Comparison of ENCODE assay signal across 8 cellular contexts in the genomic region with DNA sequence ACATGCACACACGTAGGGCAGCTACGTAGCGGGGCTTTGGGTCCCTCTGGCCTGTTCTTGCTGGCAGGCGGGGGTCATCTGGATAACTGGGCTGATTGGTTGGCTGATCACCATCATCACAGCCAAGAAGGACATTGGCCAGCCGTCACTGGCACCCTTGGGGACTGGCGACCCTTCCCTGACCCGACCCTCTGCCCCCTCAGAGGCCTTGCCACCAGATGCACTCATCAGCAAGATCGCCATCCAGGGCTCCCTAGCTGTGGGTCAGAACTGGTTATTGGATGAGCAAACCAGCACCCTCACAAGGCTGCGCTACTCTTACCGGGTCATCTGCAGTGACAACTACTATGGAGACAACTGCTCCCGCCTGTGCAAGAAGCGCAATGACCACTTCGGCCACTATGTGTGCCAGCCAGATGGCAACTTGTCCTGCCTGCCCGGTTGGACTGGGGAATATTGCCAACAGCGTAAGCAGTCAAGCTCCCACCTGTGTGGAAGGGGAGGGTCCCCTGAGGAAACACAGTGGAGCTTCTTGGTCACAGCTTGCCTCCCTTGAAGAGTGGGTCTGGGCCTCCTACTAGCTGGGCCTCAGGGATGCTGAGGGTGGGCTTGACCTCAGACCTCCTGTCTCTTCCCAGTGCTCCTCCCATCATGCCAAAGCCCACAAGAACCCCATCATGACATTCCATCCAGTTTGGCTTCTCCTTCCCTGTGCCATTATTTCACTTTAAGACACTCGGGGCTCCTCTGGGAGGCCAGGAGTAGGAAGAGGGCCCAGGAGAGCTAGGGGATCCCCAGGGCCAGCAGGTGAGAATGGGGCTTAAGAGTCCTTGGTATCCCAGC. TPM values are rescaled to one million over a fixed set of nuclear protein-coding genes. Genes with fewer than 3 reads are reported as not detected.
DNase-seq lines count a peak whose midpoint lies in the region; ATAC-seq, FAIRE-seq and TF ChIP-seq lines count a peak whose summit lies in the region.

No MANE protein-coding gene starts in this region.

- H3K27ac Mint-ChIP-seq in neural crest cell (ENCODE audit: unreplicated experiment), result no peak overlapping the region

- peak overlapping the region; percentile 90 for H2AK9ac ChIP-seq in IMR-90 (replicated peaks; ENCODE audit: low read depth, low read length, poor library complexity)

- 0 out of 3 replicates have a peak overlapping the region, but pooled peaks have one; percentile 67 for H2BK15ac ChIP-seq in IMR-90 (ENCODE audit: low read depth, low read length)

- peak overlapping the region; percentile 76 for H3K4ac ChIP-seq in IMR-90 (ENCODE audit: low read depth, low read length)

- ATAC-seq in IMR-90 (ENCODE audit: low read depth), result no peak

- in situ Hi-C loops in IMR-90 (cut with MboI; ENCODE audit: low sequenced_read_pairs), result no loop called here

- H3K14ac ChIP-seq in IMR-90 (replicated peaks; ENCODE audit: low read depth, low read length), result peak overlapping the region; percentile 78

- H3K18ac ChIP-seq in IMR-90 (ENCODE audit: low read depth, low read length), result no peak overlapping the region

- H3K4me3 Mint-ChIP-seq in neural crest cell, result peak overlapping the region; percentile 84

- CTCF ChIA-PET in BJ (lab: Yijun Ruan, JAX) (interaction anchor here (0.9 to 7.1 kb wide), 9 partner anchors 9 to 91 kb away, joined by 3 to 89 read pairs (median 18); no protein-coding TSS in a partner anchor), IMR-90 (lab: Yijun Ruan, JAX) (interaction anchor here (0.7 to 1.6 kb wide), 6 partner anchors 10 to 254 kb away, joined by 3 to 12 read pairs (median 4); no protein-coding TSS in a partner anchor), endothelial cell of umbilical vein (lab: Charles Lee) (interaction anchor here (0.6 to 12.4 kb wide), 17 partner anchors 10 to 254 kb away, joined by 3 to 260 read pairs (median 5); a partner anchor contains a TSS), A673 (lab: Charles Lee) (interaction anchor here (0.7 kb wide), 1 partner anchor 10 kb away, joined by 4 read pairs; no protein-coding TSS in a partner anchor)

- H3K4me3 ChIP-seq in BJ (ENCODE audit: low read depth, low read length) (peak overlapping the region; percentile 51; the same call in 1 of the 2 replicates), IMR-90 (ENCODE audit: insufficient read depth, low read depth, low read length) (peak overlapping the region; percentile 85; the same call in 1 of the 2 replicates), endothelial cell of umbilical vein (replicated peaks in 1 of 3; ENCODE audit: insufficient read depth in 1 of 3, low read depth in 1 of 3, low read length in 3 of 3) (peak overlapping the region in 2 of 3 experiments; percentile 56 to 89), A673 (ENCODE audit: low read depth, low read length, poor library complexity, severe bottlenecking) (no peak overlapping the region)

- H3K27me3 ChIP-seq in BJ (ENCODE audit: control insufficient read depth, insufficient read depth, low read length) (peaks cover 28% of the 10 kb centered on the region), IMR-90 (ENCODE audit: control insufficient read depth, insufficient read depth, low read length) (peaks cover 16% of the 10 kb centered on the region), endothelial cell of umbilical vein (ENCODE audit: control insufficient read depth in 2 of 2, insufficient read depth in 2 of 2, low read length in 2 of 2) (peaks cover 10 to 16% of the 10 kb centered on the region in 2 experiments), A673 (replicated peaks; ENCODE audit: insufficient read depth, low read depth, low read length, poor library complexity) (peaks cover 49% of the 10 kb centered on the region)

- 74% methylated on average over 11 of the region's 16 CpGs; no CpG with 5 or more reads in 1 of the 2 experiments for WGBS in IMR-90 (ENCODE audit: extremely low coverage in 2 of 2, insufficient read length in 1 of 2), 2 experiments

- no peak overlapping the region; the same call in 1 of the 2 replicates for H3K56ac ChIP-seq in IMR-90 (ENCODE audit: extremely low read depth, insufficient read depth, low read length)

- no peaks in the 10 kb centered on the region for H3K9me3 ChIP-seq in IMR-90 (ENCODE audit: control insufficient read depth, insufficient read depth, low read length)
- no peaks in the 10 kb centered on the region for H3K9me3 ChIP-seq in endothelial cell of umbilical vein (replicated peaks; ENCODE audit: control insufficient read depth, insufficient read depth, low read length)
- H3K9me3 ChIP-seq in A673 (ENCODE audit: low read depth, low read length, poor library complexity, severe bottlenecking), result no peaks in the 10 kb centered on the region

- H2BK5ac ChIP-seq in IMR-90 (ENCODE audit: low read depth, low read length, poor library complexity, severe bottlenecking), result no peak overlapping the region

- H3K27me3 Mint-ChIP-seq in neural crest cell (ENCODE audit: low read depth), result peaks cover 81% of the 10 kb centered on the region

- H3K79me1 ChIP-seq in IMR-90 (ENCODE audit: low read depth in 1 of 2, low read length in 2 of 2), result peaks cover 0 to 64% of the 10 kb centered on the region in 2 experiments; a peak in 3 of 4 replicates

- peak overlapping the region; percentile 85 for H3K23ac ChIP-seq in IMR-90 (ENCODE audit: low read depth, low read length)

- BruUV-seq in IMR-90 (replicated peaks; lab: Mats Ljungman, UMichigan), result no TSS peak
- no TSS peak for BruUV-seq in endothelial cell of umbilical vein (replicated peaks; lab: Mats Ljungman, UMichigan)
- BruUV-seq in A673 (replicated peaks; lab: Mats Ljungman, UMichigan), result no TSS peak

- intact Hi-C loops in IMR-90 (cut with micrococcal nuclease) (no loop called here), endothelial cell of umbilical vein (cut with micrococcal nuclease) (loop anchor here (2.0 kb wide), 1 partner anchor 17 kb away; no protein-coding TSS in a partner anchor), head of caudate nucleus (cut with DNase I) (no loop called here), A673 (cut with micrococcal nuclease; ENCODE audit: unreplicated experiment) (no loop called here)

- no peak for TF ChIP-seq RAD21 in IMR-90 (IDR thresholded peaks at IDR 0.05; ENCODE audit: low read length)

- H4K5ac ChIP-seq in IMR-90 (ENCODE audit: low read depth, low read length), result no peak overlapping the region

- peak; percentile 8 for FAIRE-seq in endothelial cell of umbilical vein (lab: Jason Lieb, UNC)

- peak overlapping the region in 1 of 2 experiments; percentile 35; a peak in 1 of 4 replicates for H4K8ac ChIP-seq in IMR-90 (ENCODE audit: low read depth in 2 of 2, low read length in 2 of 2)

- H2BK20ac ChIP-seq in IMR-90 (ENCODE audit: low read depth, low read length), result no peak overlapping the region; the same call in 1 of the 2 replicates

- H3K27ac ChIP-seq in IMR-90 (ENCODE audit: insufficient read depth, low read length), result no peak overlapping the region
- H3K27ac ChIP-seq in endothelial cell of umbilical vein (ENCODE audit: insufficient read depth, low read depth, low read length), result peak overlapping the region; percentile 33
- H3K27ac ChIP-seq in A673 (ENCODE audit: low read depth, low read length, poor library complexity, severe bottlenecking), result no peak overlapping the region

- H3K36me3 Mint-ChIP-seq in neural crest cell (ENCODE audit: low read depth), result no peaks in the 10 kb centered on the region

- peak overlapping the region; percentile 75 for H2AK5ac ChIP-seq in IMR-90 (ENCODE audit: low read depth, low read length)

- H3K9me3 Mint-ChIP-seq in neural crest cell, result no peaks in the 10 kb centered on the region

- peaks cover 34% of the 10 kb centered on the region for H3K4me1 Mint-ChIP-seq in neural crest cell

- TF ChIP-seq POLR2A in IMR-90 (IDR thresholded peaks at IDR 0.05; ENCODE audit: low read depth, low read length), result no peak
- TF ChIP-seq POLR2A in endothelial cell of umbilical vein (IDR thresholded peaks at IDR 0.05; ENCODE audit: low read depth, low read length), result no peak

- DNase-seq in BJ (ENCODE audit: low read depth) (no peak), IMR-90 (no peak), endothelial cell of umbilical vein (ENCODE audit: low read depth, low spot score) (no peak), neural crest cell (ENCODE audit: low read depth, low spot score) (no peak), head of caudate nucleus (no peak), A673 (ENCODE audit: low spot score) (no peak), kidney tubule cell (ENCODE audit: low spot score) (no peak), occipital lobe (lab: John Stamatoyannopoulos, UW) (no peak)

- no peaks in the 10 kb centered on the region for H3K79me2 ChIP-seq in endothelial cell of umbilical vein (ENCODE audit: control insufficient read depth, insufficient read depth, low read length)

- POLR2A ChIA-PET in BJ (lab: Charles Lee) (no interaction called here), IMR-90 (lab: Charles Lee; ENCODE audit: unreplicated experiment) (no interaction called here), endothelial cell of umbilical vein (lab: Charles Lee) (interaction anchor here (0.8 to 4.2 kb wide), 6 partner anchors 10 to 185 kb away, joined by 3 to 79 read pairs (median 5); a partner anchor contains a TSS), A673 (lab: Charles Lee; ENCODE audit: low non-redundant PET) (no interaction called here)

- dilution Hi-C loops in IMR-90 (cut with HindIII; ENCODE audit: low sequenced_read_pairs, unreplicated experiment), result no loop called here
- dilution Hi-C loops in endothelial cell of umbilical vein (cut with MboI; ENCODE audit: extremely low pct_ligation_motif_present, low sequenced_read_pairs), result no loop called here

- peak overlapping the region; percentile 23; the same call in 1 of the 2 replicates for H2BK120ac ChIP-seq in IMR-90 (ENCODE audit: low read depth, low read length)

- H3K4me1 ChIP-seq in IMR-90 (ENCODE audit: control insufficient read depth, insufficient read depth, low read length), result peaks cover 19% of the 10 kb centered on the region
- peaks cover 19% of the 10 kb centered on the region for H3K4me1 ChIP-seq in endothelial cell of umbilical vein (ENCODE audit: control insufficient read depth, extremely low read depth, insufficient read depth, low read length)
- H3K4me1 ChIP-seq in A673 (ENCODE audit: insufficient read depth, low read length, poor library complexity, severe bottlenecking), result peaks cover 39% of the 10 kb centered on the region

- H4K91ac ChIP-seq in IMR-90 (ENCODE audit: insufficient read depth, low read depth, low read length), result peak overlapping the region; percentile 17; the same call in 1 of the 2 replicates

- H4K20me1 ChIP-seq in IMR-90 (ENCODE audit: insufficient read depth, low read length) (peaks cover 44% of the 10 kb centered on the region), endothelial cell of umbilical vein (replicated peaks; ENCODE audit: control insufficient read depth, extremely low read depth, insufficient read depth, low read length) (no peaks in the 10 kb centered on the region)

- H2AFZ ChIP-seq in IMR-90 (replicated peaks; ENCODE audit: low read length, poor library complexity) (peak overlapping the region; percentile 74), endothelial cell of umbilical vein (ENCODE audit: low read depth, low read length) (no peak overlapping the region)

- H3K9me1 ChIP-seq in IMR-90 (ENCODE audit: insufficient read depth, low read length) (peaks cover 16% of the 10 kb centered on the region), endothelial cell of umbilical vein (replicated peaks; ENCODE audit: control insufficient read depth, extremely low read depth, insufficient read depth, low read length) (no peaks in the 10 kb centered on the region)

- H3K9ac ChIP-seq in IMR-90 (ENCODE audit: low read depth, low read length) (peak overlapping the region; percentile 66; the same call in 1 of the 2 replicates), endothelial cell of umbilical vein (replicated peaks; ENCODE audit: extremely low read depth, insufficient read depth, low read length) (peak overlapping the region; percentile 18)

- H3K36me3 ChIP-seq in BJ (ENCODE audit: control insufficient read depth, insufficient read depth, low read length), result 0 out of 2 replicates have a peak, but pooled peaks cover 2% of the 10 kb centered on the region
- peaks cover 8% of the 10 kb centered on the region; the same call in 1 of the 2 replicates for H3K36me3 ChIP-seq in IMR-90 (ENCODE audit: control insufficient read depth, insufficient read depth, low read length)
- peaks cover 0 to 32% of the 10 kb centered on the region in 2 experiments for H3K36me3 ChIP-seq in endothelial cell of umbilical vein (ENCODE audit: control insufficient read depth in 2 of 2, extremely low read depth in 1 of 2, insufficient read depth in 2 of 2, low read length in 2 of 2)
- no peaks in the 10 kb centered on the region for H3K36me3 ChIP-seq in A673 (ENCODE audit: insufficient read depth, low read length, poor library complexity, severe bottlenecking)

- TF ChIP-seq CTCF in BJ (IDR thresholded peaks at IDR 0.05; ENCODE audit: insufficient read depth, low read depth, low read length) (no peak), IMR-90 (conservative IDR thresholded peaks at IDR 0.05; ENCODE audit: low read depth, low read length) (no peak), endothelial cell of umbilical vein (IDR thresholded peaks at IDR 0.05; ENCODE audit: extremely low read depth in 1 of 2, insufficient read depth in 1 of 2, low read depth in 1 of 2, low read length in 2 of 2) (no peak), neural crest cell (conservative IDR thresholded peaks at IDR 0.05) (no peak), A673 (conservative IDR thresholded peaks at IDR 0.05; ENCODE audit: low read depth, low read length) (no peak)

- H3K4me2 ChIP-seq in IMR-90 (ENCODE audit: low read depth, low read length) (peak overlapping the region; percentile 99), endothelial cell of umbilical vein (ENCODE audit: insufficient read depth, low read length) (peak overlapping the region; percentile 56)

RNA-seq across cellular contexts. Expression of a gene that starts 2.4 kb away (rescaled TPM):
- polyA plus RNA-seq in BJ (2011; rRNA removed), result 0.32 and 0.47 TPM in 2 replicates
- polyA minus RNA-seq in BJ (2011; rRNA and poly(A)+ RNA removed), result 0.46 and 0.76 TPM in 2 replicates
- 1.7 and 1.8 TPM in 2 replicates for total RNA-seq in IMR-90 (2012; rRNA removed)
- polyA plus RNA-seq in IMR-90 (2012; rRNA removed), result 3.4 and 3.6 TPM in 2 replicates
- 2.3 and 2.9 TPM in 2 replicates for polyA plus RNA-seq in IMR-90 (2012; cell fraction: cytosol; rRNA removed)
- polyA plus RNA-seq in IMR-90 (2012; cell fraction: nucleus; rRNA removed; ENCODE audit: low replicate concordance), result 2.4 and 5.1 TPM in 2 replicates
- 55.2 and 75.8 TPM in 2 replicates for total RNA-seq in endothelial cell of umbilical vein
- polyA plus RNA-seq in endothelial cell of umbilical vein, result 25.5 and 57.8 TPM in 2 replicates
- polyA plus RNA-seq in endothelial cell of umbilical vein (2011; cell fraction: cytosol; rRNA removed), result 26.3 and 26.9 TPM in 2 replicates
- polyA plus RNA-seq in endothelial cell of umbilical vein (2011; cell fraction: nucleus; rRNA removed), result 173 and 179 TPM in 2 replicates
- 3.9 and 5.5 TPM in 2 replicates for polyA plus RNA-seq in endothelial cell of umbilical vein (2012)
- polyA minus RNA-seq in endothelial cell of umbilical vein, result 41.3 and 85.8 TPM in 2 replicates
- 7.6 TPM for polyA minus RNA-seq in endothelial cell of umbilical vein (2011; cell fraction: cytosol; rRNA and poly(A)+ RNA removed)
- polyA minus RNA-seq in endothelial cell of umbilical vein (2011; cell fraction: nucleus; rRNA and poly(A)+ RNA removed), result 142 and 155 TPM in 2 replicates
- total RNA-seq in neural crest cell, result 1.7 and 2.0 TPM in 2 replicates
- total RNA-seq in A673 (2021), result 0.11 and 0.15 TPM in 2 replicates
- total RNA-seq in occipital lobe, result 4.8 TPM

RNA-seq across cellular contexts. Expression of a gene that starts 21.8 kb away (rescaled TPM):
- polyA plus RNA-seq in BJ (2011; rRNA removed) (107 and 155 TPM in 2 replicates), IMR-90 (2012; rRNA removed) (72.5 and 77.8 TPM in 2 replicates), endothelial cell of umbilical vein (18.9 and 25.7 TPM in 2 replicates)
- 73.7 and 158 TPM in 2 replicates for polyA minus RNA-seq in BJ (2011; rRNA and poly(A)+ RNA removed)
- total RNA-seq in IMR-90 (2012; rRNA removed) (41.9 and 51.3 TPM in 2 replicates), endothelial cell of umbilical vein (4.6 and 5.6 TPM in 2 replicates), neural crest cell (6.7 and 6.8 TPM in 2 replicates), A673 (2021) (11.6 and 26.8 TPM in 2 replicates), occipital lobe (4.2 TPM)
- polyA plus RNA-seq in IMR-90 (2012; cell fraction: cytosol; rRNA removed), result 40.3 and 108 TPM in 2 replicates
- polyA plus RNA-seq in IMR-90 (2012; cell fraction: nucleus; rRNA removed; ENCODE audit: low replicate concordance), result 31.6 and 74.8 TPM in 2 replicates
- polyA plus RNA-seq in endothelial cell of umbilical vein (2011; cell fraction: cytosol; rRNA removed), result 13.1 and 22.6 TPM in 2 replicates
- 25.1 and 29.0 TPM in 2 replicates for polyA plus RNA-seq in endothelial cell of umbilical vein (2011; cell fraction: nucleus; rRNA removed)
- 3.2 and 4.3 TPM in 2 replicates for polyA plus RNA-seq in endothelial cell of umbilical vein (2012)
- polyA minus RNA-seq in endothelial cell of umbilical vein, result 10.6 and 13.9 TPM in 2 replicates
- 31.1 TPM for polyA minus RNA-seq in endothelial cell of umbilical vein (2011; cell fraction: cytosol; rRNA and poly(A)+ RNA removed)
- 22.0 and 32.1 TPM in 2 replicates for polyA minus RNA-seq in endothelial cell of umbilical vein (2011; cell fraction: nucleus; rRNA and poly(A)+ RNA removed)

RNA-seq across cellular contexts. Expression of a gene that starts 37.3 kb away (rescaled TPM):
- polyA plus RNA-seq in BJ (2011; rRNA removed) (18.2 and 28.4 TPM in 2 replicates), IMR-90 (2012; rRNA removed) (19.3 and 20.8 TPM in 2 replicates), endothelial cell of umbilical vein (29.3 and 34.1 TPM in 2 replicates)
- polyA minus RNA-seq in BJ (2011; rRNA and poly(A)+ RNA removed), result 39.8 and 61.1 TPM in 2 replicates
- total RNA-seq in IMR-90 (2012; rRNA removed) (30.0 and 32.3 TPM in 2 replicates), endothelial cell of umbilical vein (32.8 and 33.3 TPM in 2 replicates), neural crest cell (26.9 and 28.2 TPM in 2 replicates), A673 (2021) (21.9 and 23.8 TPM in 2 replicates), occipital lobe (27.5 TPM)
- polyA plus RNA-seq in IMR-90 (2012; cell fraction: cytosol; rRNA removed), result 15.0 and 19.5 TPM in 2 replicates
- polyA plus RNA-seq in IMR-90 (2012; cell fraction: nucleus; rRNA removed; ENCODE audit: low replicate concordance), result 15.5 and 29.3 TPM in 2 replicates
- 19.1 and 21.5 TPM in 2 replicates for polyA plus RNA-seq in endothelial cell of umbilical vein (2011; cell fraction: cytosol; rRNA removed)
- 24.1 and 25.4 TPM in 2 replicates for polyA plus RNA-seq in endothelial cell of umbilical vein (2011; cell fraction: nucleus; rRNA removed)
- 22.5 and 22.6 TPM in 2 replicates for polyA plus RNA-seq in endothelial cell of umbilical vein (2012)
- polyA minus RNA-seq in endothelial cell of umbilical vein, result 50.3 and 70.1 TPM in 2 replicates
- polyA minus RNA-seq in endothelial cell of umbilical vein (2011; cell fraction: cytosol; rRNA and poly(A)+ RNA removed), result 41.5 TPM
- polyA minus RNA-seq in endothelial cell of umbilical vein (2011; cell fraction: nucleus; rRNA and poly(A)+ RNA removed), result 20.5 and 25.5 TPM in 2 replicates

RNA-seq across cellular contexts. Expression of a gene that starts 57.5 kb away (rescaled TPM):
- polyA plus RNA-seq in BJ (2011; rRNA removed) (0.13 and 0.28 TPM in 2 replicates), IMR-90 (2012; rRNA removed) (0.07 and 0.10 TPM in 2 replicates), endothelial cell of umbilical vein (0.15 and 0.19 TPM in 2 replicates)
- 0.14 and 0.15 TPM in 2 replicates for polyA minus RNA-seq in BJ (2011; rRNA and poly(A)+ RNA removed)
- total RNA-seq in IMR-90 (2012; rRNA removed) (not detected in 2 replicates), endothelial cell of umbilical vein (0.18 and 0.20 TPM in 2 replicates), neural crest cell (0.80 and 1.0 TPM in 2 replicates), A673 (2021) (1.6 TPM in 2 replicates), occipital lobe (10.8 TPM)
- 0.05 TPM in 1 of 2 replicates, not detected in the other for polyA plus RNA-seq in IMR-90 (2012; cell fraction: cytosol; rRNA removed)
- polyA plus RNA-seq in IMR-90 (2012; cell fraction: nucleus; rRNA removed; ENCODE audit: low replicate concordance), result 0.48 and 0.57 TPM in 2 replicates
- polyA plus RNA-seq in endothelial cell of umbilical vein (2011; cell fraction: cytosol; rRNA removed), result 0.04 and 0.08 TPM in 2 replicates
- 1.1 TPM in 2 replicates for polyA plus RNA-seq in endothelial cell of umbilical vein (2011; cell fraction: nucleus; rRNA removed)
- polyA plus RNA-seq in endothelial cell of umbilical vein (2012), result 0.23 and 0.35 TPM in 2 replicates
- polyA minus RNA-seq in endothelial cell of umbilical vein, result 0.15 TPM in 1 of 2 replicates, not detected in the other
- polyA minus RNA-seq in endothelial cell of umbilical vein (2011; cell fraction: cytosol; rRNA and poly(A)+ RNA removed), result 29.2 TPM
- polyA minus RNA-seq in endothelial cell of umbilical vein (2011; cell fraction: nucleus; rRNA and poly(A)+ RNA removed), result 0.38 and 0.96 TPM in 2 replicates
